ENCODE assay signal across 11 cellular contexts in the genomic region with DNA sequence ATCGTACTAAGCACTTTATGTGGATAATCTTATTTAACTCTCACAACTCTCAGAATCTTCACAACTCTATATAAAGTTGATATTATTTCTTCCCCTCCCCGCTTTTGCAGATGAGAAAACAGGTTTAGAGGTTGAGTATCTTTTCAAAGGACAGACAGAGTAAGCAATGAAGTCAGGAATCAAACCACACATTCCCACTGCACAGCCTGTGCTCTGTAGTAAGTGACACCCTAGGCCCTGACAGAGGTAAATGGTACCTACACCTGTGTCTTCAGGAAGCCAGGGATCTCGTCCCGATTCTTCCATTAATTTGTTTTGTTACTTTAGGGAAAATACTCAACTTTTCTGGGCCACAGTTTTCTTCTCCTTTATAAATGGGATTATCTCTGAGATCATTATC.
DNase-seq lines count a peak whose midpoint lies in the region; ATAC-seq and TF ChIP-seq lines count a peak whose summit lies in the region.
"Had no signal": no experiment of that assay in that cellular context is flagged by ENCODE, and none has a peak within 500 bp of the region (broad histone marks: within the 10 kb centered on the region; RNA-seq: fewer than 3 reads in every experiment).

No MANE protein-coding gene starts in this region.

- no peak overlapping the region for H3K4me3 ChIP-seq in mammary epithelial cell (replicated peaks in 1 of 3; ENCODE audit: insufficient read depth in 1 of 3, low read depth in 2 of 3, low read length in 3 of 3)
- H3K4me3 ChIP-seq in mucosa of descending colon = no peak overlapping the region
- no peak overlapping the region for H3K4me3 ChIP-seq in thyroid gland (replicated peaks in 1 of 3)
- H3K4me3 ChIP-seq: left ventricle myocardium inferior had no signal

- peaks cover 35% of the 10 kb centered on the region for H3K36me3 Mint-ChIP-seq in HFFc6 (ENCODE audit: low read depth)
- H3K36me3 Mint-ChIP-seq: natural killer cell had no signal

- no peak overlapping the region for H3K9ac ChIP-seq in mammary epithelial cell (ENCODE audit: insufficient read depth, low read length)

- H3K27me3 Mint-ChIP-seq in HFFc6 (ENCODE audit: insufficient read depth) = peaks cover 2% of the 10 kb centered on the region; the same call in 1 of the 2 replicates

- peak overlapping the region; percentile 76; the same call in 1 of the 2 replicates for H3K27ac Mint-ChIP-seq in HFFc6

- H3K79me2 ChIP-seq in mammary epithelial cell (ENCODE audit: insufficient read depth, low read length) = peaks cover 3% of the 10 kb centered on the region

- H3K4me2 ChIP-seq in mammary epithelial cell (ENCODE audit: insufficient read depth, low read depth, low read length) = peak overlapping the region; percentile 34

- H3K4me1 Mint-ChIP-seq in HFFc6 (ENCODE audit: low read depth) = peaks cover 80% of the 10 kb centered on the region

- CTCF ChIA-PET in mammary epithelial cell (lab: Charles Lee; ENCODE audit: low non-redundant PET) = no interaction called here

- H3K4me1 ChIP-seq in mammary epithelial cell (ENCODE audit: insufficient read depth, low read length) (peaks cover 48% of the 10 kb centered on the region), mucosa of descending colon (ENCODE audit: low read depth) (peaks cover 29% of the 10 kb centered on the region), thyroid gland (peaks cover 55 to 61% of the 10 kb centered on the region in 2 donors)

- dilution Hi-C loops in mammary epithelial cell (cut with HindIII; ENCODE audit: low sequenced_read_pairs) = no loop called here

- peak overlapping the region; percentile 12 for H2AFZ ChIP-seq in mammary epithelial cell (ENCODE audit: low read depth, low read length)

- DNase-seq in HFFc6 = no peak
- no peak for DNase-seq in mammary epithelial cell
- DNase-seq in mucosa of descending colon = no peak
- DNase-seq in thyroid gland = peak; percentile 23 to 38
- no peak for DNase-seq in iPS-NIHi7 (ENCODE audit: extremely low spot score)
- no peak for DNase-seq in SKM-1 (lab: John Stamatoyannopoulos, UW; ENCODE audit: unreplicated experiment)
- DNase-seq: activated CD4-positive, alpha-beta T cell treated with anti-CD3 and anti-CD28 coated beads, Interleukin-2, amount 50 U/mL, for 4 hours; DMS79; left ventricle myocardium inferior; natural killer cell had no signal

- no peaks in the 10 kb centered on the region for H3K9me3 ChIP-seq in mammary epithelial cell (replicated peaks; ENCODE audit: insufficient read depth, low read length)
- no peaks in the 10 kb centered on the region for H3K9me3 ChIP-seq in mucosa of descending colon
- H3K9me3 ChIP-seq in thyroid gland = no peaks in the 10 kb centered on the region
- H3K9me3 ChIP-seq: left ventricle myocardium inferior had no signal

- intact Hi-C loops in mammary epithelial cell (cut with micrococcal nuclease) (loop anchor here (5.0 kb wide), 1 partner anchor 296 kb away; the partner anchor contains the start of gene JRKL), mucosa of descending colon (cut with DNase I, micrococcal nuclease) (no loop called here), thyroid gland (cut with DNase I) (no loop called here)

- in situ Hi-C loops in mammary epithelial cell (cut with MboI; ENCODE audit: low sequenced_read_pairs in 2 of 2) = no loop called here

- no peak for TF ChIP-seq POLR2A in thyroid gland (IDR thresholded peaks at IDR 0.05)

- H3K36me3 ChIP-seq in mammary epithelial cell (ENCODE audit: insufficient read depth, low read length) (no peaks in the 10 kb centered on the region), mucosa of descending colon (ENCODE audit: low read depth) (no peaks in the 10 kb centered on the region), thyroid gland (peaks cover 0 to 4% of the 10 kb centered on the region in 2 donors)

- WGBS in mammary epithelial cell (ENCODE audit: low coverage, missing lambda C conversion rate) = 34% methylated on average over 4 of the region's 4 CpGs
- WGBS in thyroid gland, 2 donors = 75 to 79% methylated on average over 4 of the region's 4 CpGs

- BruUV-seq in mammary epithelial cell (replicated peaks; lab: Mats Ljungman, UMichigan) = no TSS peak

- TF ChIP-seq CTCF in HFFc6 (IDR thresholded peaks at IDR 0.05) (no peak), mammary epithelial cell (conservative IDR thresholded peaks at IDR 0.05 in 1 of 2, IDR thresholded peaks at IDR 0.05 in 1 of 2; ENCODE audit: extremely low read depth in 1 of 2, insufficient read depth in 1 of 2, low read depth in 1 of 2, low read length in 2 of 2) (no peak), mucosa of descending colon (IDR thresholded peaks at IDR 0.05) (no peak), thyroid gland (IDR thresholded peaks at IDR 0.05) (no peak)

- ATAC-seq in mucosa of descending colon (peak; percentile 17), GM19395 (IDR thresholded peaks at IDR 0.05; ENCODE audit: unreplicated experiment) (no peak)
- ATAC-seq: natural killer cell had no signal

- H3K4me3 Mint-ChIP-seq in HFFc6 = no peak overlapping the region
- H3K4me3 Mint-ChIP-seq: natural killer cell had no signal

- no peaks in the 10 kb centered on the region for H4K20me1 ChIP-seq in mammary epithelial cell (ENCODE audit: insufficient read depth, low read length)

- H3K27me3 ChIP-seq in mammary epithelial cell (ENCODE audit: insufficient read depth, low read length) (no peaks in the 10 kb centered on the region), thyroid gland (no peaks in the 10 kb centered on the region)

- H3K9me3 Mint-ChIP-seq in HFFc6 = no peaks in the 10 kb centered on the region
- H3K9me3 Mint-ChIP-seq: natural killer cell had no signal

- H3K27ac ChIP-seq in mammary epithelial cell (ENCODE audit: insufficient read depth, low read depth, low read length) = peak overlapping the region; percentile 12
- H3K27ac ChIP-seq in thyroid gland = peak overlapping the region; percentile 73 to 97 (median 89)

Comparison
In these comparisons a context has a peak if more than half of its experiments do, and no peak if none do; other contexts are left out.
1. DNase-seq: peak in thyroid gland (2 of 2); none in HFFc6 (single experiment), mammary epithelial cell (single experiment), mucosa of descending colon (0 of 3), iPS-NIHi7 (single experiment) and SKM-1 (single experiment).